ENCODE assay signal across 8 cellular contexts in the genomic region with DNA sequence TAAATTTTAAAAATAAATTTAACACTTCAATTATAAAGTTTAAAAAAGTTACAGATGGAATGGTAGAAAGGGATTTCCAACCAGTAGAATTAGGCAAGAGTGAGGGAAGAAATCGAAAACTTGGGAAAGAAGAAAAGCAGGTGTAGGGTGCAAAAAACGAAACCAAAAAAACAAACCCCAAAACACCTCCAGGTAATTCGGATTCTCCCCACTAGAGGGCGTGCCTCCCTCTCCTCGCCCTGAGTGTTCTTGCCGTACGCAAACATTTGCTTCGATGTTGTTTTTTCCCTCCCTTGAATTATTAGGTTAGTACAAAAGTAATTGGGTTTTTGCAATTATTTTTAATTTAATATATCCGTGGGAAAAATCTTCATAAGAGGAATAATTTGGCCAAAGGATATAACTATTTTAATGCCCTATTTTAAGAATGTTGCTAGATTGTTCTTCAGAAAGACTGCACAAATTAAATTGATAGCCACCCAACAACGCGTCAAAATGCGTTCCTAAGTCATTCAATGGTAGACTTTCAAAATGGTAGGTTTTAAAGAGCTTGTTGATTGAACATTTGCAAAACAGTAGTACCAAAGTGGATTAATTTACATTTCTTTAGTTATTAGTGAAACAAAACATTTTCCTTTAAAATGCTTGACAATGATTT.
DNase-seq lines count a peak whose midpoint lies in the region; ATAC-seq and TF ChIP-seq lines count a peak whose summit lies in the region.

No MANE protein-coding gene starts in this region.

- no peak overlapping the region for H3K56ac ChIP-seq in mesendoderm (ENCODE audit: low read length)

- TF ChIP-seq CTCF in SK-N-SH (IDR thresholded peaks at IDR 0.05) = peak; percentile 85

- H4K5ac ChIP-seq in mesendoderm (ENCODE audit: low read length) = no peak overlapping the region

- H4K20me1 ChIP-seq in SK-N-SH (ENCODE audit: insufficient read depth) = no peaks in the 10 kb centered on the region

- H4K8ac ChIP-seq in mesendoderm (ENCODE audit: low read depth, low read length) = no peak overlapping the region

- H3K36me3 ChIP-seq in SK-N-SH (replicated peaks in 1 of 2; ENCODE audit: control insufficient read depth in 1 of 2, insufficient read depth in 2 of 2, low read length in 1 of 2) (no peaks in the 10 kb centered on the region), mesendoderm (ENCODE audit: control insufficient read depth, insufficient read depth, low read length) (no peaks in the 10 kb centered on the region)

- no peak for ATAC-seq in SK-N-SH treated with all-trans-retinoic acid at 6 μM for 48 hours
- no peak for ATAC-seq in HG03159 (IDR thresholded peaks at IDR 0.05; ENCODE audit: unreplicated experiment)

- no peaks in the 10 kb centered on the region for H3K79me1 ChIP-seq in mesendoderm (ENCODE audit: low read length)

- H3K4me2 ChIP-seq in SK-N-SH (peak overlapping the region; percentile 73), mesendoderm (ENCODE audit: low read length) (no peak overlapping the region)

- peak overlapping the region; percentile 83 for H2AFZ ChIP-seq in SK-N-SH (ENCODE audit: low read depth)

- peak; percentile 70 for TF ChIP-seq RAD21 in SK-N-SH (IDR thresholded peaks at IDR 0.05; ENCODE audit: low read length)

- H3K27ac ChIP-seq in SK-N-SH (ENCODE audit: low read depth in 2 of 2, low read length in 1 of 2) (no peak overlapping the region), mesendoderm (ENCODE audit: low read depth, low read length) (no peak overlapping the region)

- no peak overlapping the region for H2BK15ac ChIP-seq in mesendoderm (replicated peaks; ENCODE audit: low read depth)

- DNase-seq in SK-N-SH = peak; percentile 72
- DNase-seq in NCI-H226 = peak; percentile 13
- peak; percentile 87 to 89 for DNase-seq in activated CD4-positive, alpha-beta T cell treated with anti-CD3 and anti-CD28 coated beads, Interleukin-2, amount 50 U/mL, for 48 hours
- DNase-seq in effector CD8-positive, alpha-beta T cell (lab: John Stamatoyannopoulos, UW) = peak; percentile 76
- peak; percentile 40 for DNase-seq in mesendoderm
- DNase-seq in stimulated activated CD8-positive, alpha-beta memory T cell treated with anti-CD3 and anti-CD28 coated beads, Interleukin-15, amount 100 ng/mL, for 1 hour (ENCODE audit: low read depth) = peak; percentile 83

- WGBS in SK-N-SH (ENCODE audit: low lambda C conversion rate) = 6% methylated on average over 12 of the region's 12 CpGs
- WGBS in mesendoderm (ENCODE audit: extremely low coverage, insufficient coverage, low lambda C conversion rate) = no CpG with 5 or more reads among the region's 12 CpGs

- H3K79me2 ChIP-seq in SK-N-SH (ENCODE audit: insufficient read depth) = no peaks in the 10 kb centered on the region
- no peaks in the 10 kb centered on the region for H3K79me2 ChIP-seq in mesendoderm (ENCODE audit: control insufficient read depth, insufficient read depth, low read length)

- no peak for TF ChIP-seq EP300 in SK-N-SH (IDR thresholded peaks at IDR 0.05; ENCODE audit: borderline replicate concordance in 1 of 2, low read depth in 1 of 2, low read length in 1 of 2)

- no peak overlapping the region for H3K4ac ChIP-seq in mesendoderm (ENCODE audit: low read depth, low read length)

- CTCF ChIA-PET in SK-N-SH (lab: Yijun Ruan, JAX) = interaction anchor here (0.7 to 4.8 kb wide), 55 partner anchors 10 to 811 kb away, joined by 3 to 131 read pairs (median 7); a partner anchor contains a TSS

- H2AK5ac ChIP-seq in mesendoderm (ENCODE audit: low read length) = no peak overlapping the region

- H3K4me3 ChIP-seq in SK-N-SH (ENCODE audit: low read depth in 2 of 2, low read length in 1 of 2) (peak overlapping the region; percentile 50 to 67), mesendoderm (ENCODE audit: low read length) (no peak overlapping the region)

- no peak overlapping the region for H2BK5ac ChIP-seq in mesendoderm (ENCODE audit: low read length)

- no peak overlapping the region for H3K18ac ChIP-seq in mesendoderm (ENCODE audit: low read length)

- H2BK120ac ChIP-seq in mesendoderm (ENCODE audit: low read depth, low read length) = no peak overlapping the region

- no peak overlapping the region; the same call in 1 of the 2 replicates for H3K9ac ChIP-seq in SK-N-SH
- no peak overlapping the region for H3K9ac ChIP-seq in mesendoderm (ENCODE audit: low read length)

- H3K9me2 ChIP-seq in SK-N-SH = no peaks in the 10 kb centered on the region

- H3K9me3 ChIP-seq in SK-N-SH = no peaks in the 10 kb centered on the region

- POLR2A ChIA-PET in SK-N-SH (lab: Yijun Ruan, JAX) = no interaction called here

- H3F3A ChIP-seq in SK-N-SH (replicated peaks; ENCODE audit: insufficient read depth) = peaks cover 29% of the 10 kb centered on the region

- H3K27me3 ChIP-seq in SK-N-SH (ENCODE audit: insufficient read depth) (no peaks in the 10 kb centered on the region), mesendoderm (ENCODE audit: insufficient read depth, low read length, poor library complexity) (no peaks in the 10 kb centered on the region)

- no peak overlapping the region for H3K23ac ChIP-seq in mesendoderm (ENCODE audit: low read length)

- H3K4me1 ChIP-seq in SK-N-SH (ENCODE audit: control insufficient read depth in 1 of 2, insufficient read depth in 2 of 2, low read depth in 1 of 2, low read length in 1 of 2) (peaks cover 10 to 21% of the 10 kb centered on the region in 2 experiments), mesendoderm (ENCODE audit: control insufficient read depth, low read depth, low read length) (no peaks in the 10 kb centered on the region)

TF ChIP-seq in SK-N-SH, 30 proteins besides CTCF, POLR2A, EP300 and RAD21:
- TF ChIP-seq, protein P1, sequence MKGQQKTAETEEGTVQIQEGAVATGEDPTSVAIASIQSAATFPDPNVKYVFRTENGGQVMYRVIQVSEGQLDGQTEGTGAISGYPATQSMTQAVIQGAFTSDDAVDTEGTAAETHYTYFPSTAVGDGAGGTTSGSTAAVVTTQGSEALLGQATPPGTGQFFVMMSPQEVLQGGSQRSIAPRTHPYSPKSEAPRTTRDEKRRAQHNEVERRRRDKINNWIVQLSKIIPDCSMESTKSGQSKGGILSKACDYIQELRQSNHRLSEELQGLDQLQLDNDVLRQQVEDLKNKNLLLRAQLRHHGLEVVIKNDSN (IDR thresholded peaks at IDR 0.05; ENCODE audit: borderline replicate concordance, low read depth) = no peak
- peak; percentile 75 for TF ChIP-seq SMC3 (IDR thresholded peaks at IDR 0.05; ENCODE audit: low read depth, low read length)

TF ChIP-seq in SK-N-SH treated with all-trans-retinoic acid at 6 μM for 48 hours, 23 proteins besides CTCF, POLR2A, EP300 and RAD21:
- TF ChIP-seq CSDC2 (CRISPR knock-in tag; IDR thresholded peaks at IDR 0.05) = no peak

Comparison
In these comparisons a context has a peak if more than half of its experiments do, and no peak if none do; other contexts are left out.
1. DNase-seq: peak in every context shown above with its lines; median percentile 88 in activated CD4-positive, alpha-beta T cell treated with anti-CD3 and anti-CD28 coated beads, Interleukin-2, amount 50 U/mL, for 48 hours; 83 in stimulated activated CD8-positive, alpha-beta memory T cell treated with anti-CD3 and anti-CD28 coated beads, Interleukin-15, amount 100 ng/mL, for 1 hour; 76 in effector CD8-positive, alpha-beta T cell; 72 in SK-N-SH; 40 in mesendoderm; 13 in NCI-H226.